In the genomic region with DNA sequence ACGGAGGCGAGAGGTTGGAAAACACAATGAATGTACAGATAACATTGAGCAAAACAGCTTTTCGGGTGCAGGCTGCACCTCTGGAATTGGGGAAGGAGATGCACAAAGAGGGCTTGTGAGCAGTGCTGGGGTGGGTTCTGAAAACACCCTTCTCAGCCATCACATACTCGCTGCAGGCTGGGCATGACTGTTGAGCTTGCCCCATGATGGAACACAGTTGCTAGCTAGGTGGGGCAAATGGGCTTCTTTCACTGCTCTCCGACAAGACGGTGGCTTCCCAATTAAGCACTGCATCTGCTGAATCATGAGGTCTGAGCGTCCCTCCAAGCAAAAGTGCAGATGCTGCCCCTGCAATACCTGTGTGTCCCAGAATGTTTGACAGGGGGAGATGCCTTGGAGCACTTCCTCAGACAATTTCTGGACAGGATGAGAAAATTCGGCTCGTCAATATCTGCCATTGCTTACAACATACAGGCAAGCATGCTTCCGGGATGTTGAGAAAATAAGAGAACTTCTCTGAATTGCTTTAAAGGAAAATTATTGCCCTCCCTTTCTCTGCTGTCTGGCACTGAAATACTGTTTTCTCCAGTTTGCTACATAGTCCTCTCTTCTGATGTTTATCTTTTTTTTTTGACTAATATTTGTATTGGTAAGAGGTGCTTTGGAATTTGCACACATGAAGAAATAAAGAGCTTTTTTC, we compare ENCODE assay signal across 1 cellular context.
TF ChIP-seq lines count a peak whose summit lies in the region.

No MANE protein-coding gene starts in this region.

TF ChIP-seq in HepG2, 621 proteins besides CTCF, POLR2A, EP300 and RAD21 (continued from another document and continues in another):
- TF ChIP-seq NFAT5 (CRISPR knock-in tag; IDR thresholded peaks at IDR 0.05) (0 out of 2 replicates have a peak, but pooled peaks have one; percentile 42), ZBTB39 (CRISPR knock-in tag; IDR thresholded peaks at IDR 0.05) (no peak), ZNF292 (CRISPR knock-in tag; IDR thresholded peaks at IDR 0.05; ENCODE audit: borderline replicate concordance, low read depth) (0 out of 2 replicates have a peak, but pooled peaks have one; percentile 31), HMG20A (CRISPR knock-in tag; IDR thresholded peaks at IDR 0.05; ENCODE audit: borderline replicate concordance) (0 out of 2 replicates have a peak, but pooled peaks have one; percentile 15), ETV5 (CRISPR knock-in tag; IDR thresholded peaks at IDR 0.05; ENCODE audit: borderline replicate concordance) (0 out of 2 replicates have a peak, but pooled peaks have one; percentile 37), CBX5 (CRISPR knock-in tag; IDR thresholded peaks at IDR 0.05; ENCODE audit: borderline replicate concordance) (peak; percentile 50; the same call in 1 of the 2 replicates), NR0B2 (CRISPR knock-in tag; IDR thresholded peaks at IDR 0.05) (no peak), MEIS2 (CRISPR knock-in tag; IDR thresholded peaks at IDR 0.05) (0 out of 2 replicates have a peak, but pooled peaks have one; percentile 27), RFXAP (CRISPR knock-in tag; IDR thresholded peaks at IDR 0.05; ENCODE audit: borderline replicate concordance) (peak; percentile 27; the same call in 1 of the 2 replicates), BCL6 (CRISPR knock-in tag; IDR thresholded peaks at IDR 0.05) (peak; percentile 16; the same call in 1 of the 2 replicates), NCOA2 (CRISPR knock-in tag; IDR thresholded peaks at IDR 0.05) (peak; percentile 45; the same call in 1 of the 2 replicates), CREM (IDR thresholded peaks at IDR 0.05) (0 out of 2 replicates have a peak, but pooled peaks have one; percentile 22), CREM (CRISPR knock-in tag; IDR thresholded peaks at IDR 0.05) (no peak), PPARG (CRISPR knock-in tag; conservative IDR thresholded peaks at IDR 0.05) (0 out of 2 replicates have a peak, but pooled peaks have one; percentile 12), ZNF619 (CRISPR knock-in tag; IDR thresholded peaks at IDR 0.05) (peak; percentile 47; the same call in 1 of the 2 replicates), HOMEZ (CRISPR knock-in tag; IDR thresholded peaks at IDR 0.05; ENCODE audit: low read depth) (0 out of 2 replicates have a peak, but pooled peaks have one; percentile 28), TFE3 (CRISPR knock-in tag; IDR thresholded peaks at IDR 0.05) (0 out of 2 replicates have a peak, but pooled peaks have one; percentile 33), ZBTB26 (CRISPR knock-in tag; IDR thresholded peaks at IDR 0.05; ENCODE audit: borderline replicate concordance) (0 out of 2 replicates have a peak, but pooled peaks have one; percentile 21), ZNF607 (CRISPR knock-in tag; IDR thresholded peaks at IDR 0.05; ENCODE audit: borderline replicate concordance) (no peak), JUNB (CRISPR knock-in tag; IDR thresholded peaks at IDR 0.05; ENCODE audit: borderline replicate concordance) (no peak), ZNF235 (CRISPR knock-in tag; IDR thresholded peaks at IDR 0.05; ENCODE audit: borderline replicate concordance) (no peak), PATZ1 (CRISPR knock-in tag; IDR thresholded peaks at IDR 0.05) (0 out of 2 replicates have a peak, but pooled peaks have one; percentile 40), SOX6 (IDR thresholded peaks at IDR 0.05) (no peak), SOX6 (CRISPR knock-in tag; IDR thresholded peaks at IDR 0.05) (peak; percentile 37; the same call in 1 of the 2 replicates), ZNF362 (CRISPR knock-in tag; IDR thresholded peaks at IDR 0.05; ENCODE audit: borderline replicate concordance) (0 out of 2 replicates have a peak, but pooled peaks have one; percentile 48), BRD4 (CRISPR knock-in tag; IDR thresholded peaks at IDR 0.05) (peak; percentile 63; the same call in 1 of the 2 replicates), HOXA3 (CRISPR knock-in tag; IDR thresholded peaks at IDR 0.05) (0 out of 2 replicates have a peak, but pooled peaks have one; percentile 19), SOX13 (IDR thresholded peaks at IDR 0.05) (no peak), SOX13 (CRISPR knock-in tag; conservative IDR thresholded peaks at IDR 0.05 in 1 of 2, IDR thresholded peaks at IDR 0.05 in 1 of 2) (peak in 1 of 2 experiments; percentile 34; a peak in 1 of 4 replicates), ZNF883 (CRISPR knock-in tag; IDR thresholded peaks at IDR 0.05; ENCODE audit: not compliant biosample characterization) (peak; percentile 18), PHF21A (CRISPR knock-in tag; IDR thresholded peaks at IDR 0.05) (0 out of 2 replicates have a peak, but pooled peaks have one; percentile 21), E2F2 (CRISPR knock-in tag; IDR thresholded peaks at IDR 0.05; ENCODE audit: borderline replicate concordance) (no peak), BORCS8-MEF2B (CRISPR knock-in tag; IDR thresholded peaks at IDR 0.05) (0 out of 2 replicates have a peak, but pooled peaks have one; percentile 34), GLI4 (CRISPR knock-in tag; IDR thresholded peaks at IDR 0.05; ENCODE audit: borderline replicate concordance) (no peak)
